18 cellular contexts compared by ENCODE assay signal in the genomic region with DNA sequence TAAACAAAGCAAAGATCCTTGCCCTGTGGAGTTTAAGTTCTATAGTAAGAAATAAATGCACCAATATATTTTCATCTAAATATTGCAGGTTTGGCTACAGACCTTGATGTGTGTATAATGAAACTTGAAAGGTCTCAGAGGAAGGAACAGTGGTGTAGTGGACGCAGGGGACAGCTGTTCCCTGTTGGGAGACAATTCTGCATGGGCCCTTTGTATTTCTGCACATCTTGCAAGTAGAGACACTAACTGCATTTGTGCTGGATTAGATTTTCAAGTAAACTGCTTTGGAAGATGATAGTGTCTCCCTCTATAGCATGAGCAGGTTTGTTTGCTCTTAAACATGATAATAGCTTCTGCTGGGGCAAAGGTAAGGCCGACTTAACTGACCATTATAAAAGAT. TPM values are rescaled to one million over a fixed set of nuclear protein-coding genes. Genes with fewer than 3 reads are reported as not detected.
A peak's percentile ranks its signal among the peaks of the same experiment; 100 is the strongest.
DNase-seq lines count a peak whose midpoint lies in the region; ATAC-seq, FAIRE-seq and TF ChIP-seq lines count a peak whose summit lies in the region.
"Had no signal": no experiment of that assay in that cellular context is flagged by ENCODE, and none has a peak within 500 bp of the region (broad histone marks: within the 10 kb centered on the region; RNA-seq: fewer than 3 reads in every experiment).

No MANE protein-coding gene starts in this region.

- no peak overlapping the region for H3K4me3 ChIP-seq in GM12878
- H3K4me3 ChIP-seq in CD8-positive, alpha-beta memory T cell (ENCODE audit: low read length), result no peak overlapping the region
- H3K4me3 ChIP-seq: esophagus muscularis mucosa, heart right ventricle, tibial artery had no signal

- no TSS peak for BruUV-seq in GM12878 (replicated peaks; lab: Mats Ljungman, UMichigan)

- TF ChIP-seq RAD21 in GM12878 (IDR thresholded peaks at IDR 0.05; ENCODE audit: insufficient read depth, low read depth, low read length), result no peak

- peaks cover 27% of the 10 kb centered on the region for H3K4me1 ChIP-seq in GM12878 (ENCODE audit: control insufficient read depth, insufficient read depth, low read length)
- peaks cover 12% of the 10 kb centered on the region for H3K4me1 ChIP-seq in CD8-positive, alpha-beta memory T cell (ENCODE audit: insufficient read depth, low read length)

- H3K9ac ChIP-seq in GM12878 (ENCODE audit: control insufficient read depth, insufficient read depth, low read length), result no peak overlapping the region

- H4K20me1 ChIP-seq in GM12878 (ENCODE audit: control insufficient read depth, insufficient read depth), result no peaks in the 10 kb centered on the region

- H3K36me3 Mint-ChIP-seq in T-helper 2 cell treated with Interferon-gamma antibody and Interleukin-4, amounts not matched to agents 5 μg/mL and 100 μg/mL, for 36 hours (ENCODE audit: low read depth), result peaks cover 27% of the 10 kb centered on the region
- H3K36me3 Mint-ChIP-seq in stimulated activated effector memory CD8-positive, alpha-beta T cell treated with anti-CD3 and anti-CD28 coated beads, Interleukin-12 subunit alpha, Interleukin-12 subunit beta, amount 100 ng/mL, for 72 hours, result peaks cover 89% of the 10 kb centered on the region
- H3K36me3 Mint-ChIP-seq in CD8-positive, alpha-beta memory T cell, result peaks cover 0 to 2% (median 0%) of the 10 kb centered on the region in 3 donors

- RAD21 ChIA-PET in GM12878 (lab: Charles Lee; ENCODE audit: unreplicated experiment), result interaction anchor here (3.5 to 4.2 kb wide), 2 partner anchors 12 to 16 kb away, joined by 20 to 47 read pairs; no protein-coding TSS in a partner anchor

- H3K36me3 ChIP-seq in GM12878 (ENCODE audit: control insufficient read depth in 2 of 2, insufficient read depth in 2 of 2, low read length in 1 of 2), result peaks cover 3% of the 10 kb centered on the region in 2 experiments; a peak in 2 of 4 replicates
- H3K36me3 ChIP-seq in CD8-positive, alpha-beta memory T cell (ENCODE audit: insufficient read depth, low read length), result no peaks in the 10 kb centered on the region
- H3K36me3 ChIP-seq: esophagus muscularis mucosa, heart right ventricle, tibial artery had no signal

- no peak overlapping the region for H3K27ac ChIP-seq in GM12878 (ENCODE audit: control insufficient read depth, insufficient read depth)
- H3K27ac ChIP-seq in CD8-positive, alpha-beta memory T cell (ENCODE audit: low read depth, low read length), result no peak overlapping the region
- H3K27ac ChIP-seq: esophagus muscularis mucosa, heart right ventricle, tibial artery had no signal

- H3K4me3 Mint-ChIP-seq in T-helper 2 cell treated with Interferon-gamma antibody and Interleukin-4, amounts not matched to agents 5 μg/mL and 100 μg/mL, for 36 hours, result peak overlapping the region; percentile 8
- H3K4me3 Mint-ChIP-seq in stimulated activated effector memory CD8-positive, alpha-beta T cell treated with anti-CD3 and anti-CD28 coated beads, Interleukin-12 subunit alpha, Interleukin-12 subunit beta, amount 100 ng/mL, for 72 hours, result peak overlapping the region; percentile 54
- H3K4me3 Mint-ChIP-seq in CD8-positive, alpha-beta memory T cell, result peak overlapping the region in 1 of 7 donors; percentile 29
- H3K4me3 Mint-ChIP-seq: CD4-positive, alpha-beta T cell had no signal

- no peaks in the 10 kb centered on the region for H3K27me3 ChIP-seq in GM12878 (replicated peaks in 1 of 2; ENCODE audit: control insufficient read depth in 2 of 2, insufficient read depth in 2 of 2, low read length in 1 of 2)
- H3K27me3 ChIP-seq in CD8-positive, alpha-beta memory T cell (ENCODE audit: insufficient read depth, low read length, poor library complexity, severe bottlenecking), result no peaks in the 10 kb centered on the region
- H3K27me3 ChIP-seq: esophagus muscularis mucosa, heart right ventricle, tibial artery had no signal

- TF ChIP-seq EP300 in GM12878 (IDR thresholded peaks at IDR 0.05; ENCODE audit: borderline replicate concordance in 1 of 2, control insufficient read depth in 1 of 2, low read depth in 2 of 2, low read length in 2 of 2), result no peak

- peak; percentile 1 for ATAC-seq in HG02588 (IDR thresholded peaks at IDR 0.05; ENCODE audit: unreplicated experiment)
- peak; percentile 7 for ATAC-seq in GM12878
- no peak for ATAC-seq in stimulated activated effector memory CD8-positive, alpha-beta T cell treated with anti-CD3 and anti-CD28 coated beads, Interleukin-12 subunit alpha, Interleukin-12 subunit beta, amount 100 ng/mL, for 72 hours
- no peak for ATAC-seq in GM21390 (IDR thresholded peaks at IDR 0.05; ENCODE audit: unreplicated experiment)
- ATAC-seq: heart right ventricle had no signal

- DNase-seq in T-helper 2 cell treated with Interferon-gamma antibody and Interleukin-4, amounts not matched to agents 5 μg/mL and 100 μg/mL, for 36 hours (ENCODE audit: low spot score), result no peak
- DNase-seq in T-helper 2 cell (no peak), GM12878 (ENCODE audit: low read depth, low spot score) (no peak), SIG-M5 treated with dmso at 0.1 percent for 504 hours (lab: John Stamatoyannopoulos, UW; ENCODE audit: unreplicated experiment) (no peak)
- no peak for DNase-seq in stimulated activated effector memory CD8-positive, alpha-beta T cell treated with anti-CD3 and anti-CD28 coated beads, Interleukin-12 subunit alpha, Interleukin-12 subunit beta, amount 100 ng/mL, for 72 hours (ENCODE audit: low spot score in 2 of 2)
- no peak for DNase-seq in CD8-positive, alpha-beta memory T cell
- DNase-seq: aorta; CD4-positive, alpha-beta T cell; GOT3; heart right ventricle; NCI-H1048; NCI-H2171 treated with DMSO at 0.1 percent for 48 hours; SHP77 treated with DMSO at 0.1 percent for 48 hours; tibial artery had no signal

- H3K79me2 ChIP-seq in GM12878 (ENCODE audit: control insufficient read depth, insufficient read depth, low read length), result peaks cover 7% of the 10 kb centered on the region

- H3K9me3 ChIP-seq in GM12878 (replicated peaks; ENCODE audit: control insufficient read depth, insufficient read depth, low read length), result no peaks in the 10 kb centered on the region; the same call in 2 of the 3 replicates
- H3K9me3 ChIP-seq in CD8-positive, alpha-beta memory T cell (ENCODE audit: low read length), result no peaks in the 10 kb centered on the region
- H3K9me3 ChIP-seq: esophagus muscularis mucosa, heart right ventricle, tibial artery had no signal

- no peaks in the 10 kb centered on the region for H3K9me3 Mint-ChIP-seq in T-helper 2 cell treated with Interferon-gamma antibody and Interleukin-4, amounts not matched to agents 5 μg/mL and 100 μg/mL, for 36 hours
- H3K9me3 Mint-ChIP-seq in stimulated activated effector memory CD8-positive, alpha-beta T cell treated with anti-CD3 and anti-CD28 coated beads, Interleukin-12 subunit alpha, Interleukin-12 subunit beta, amount 100 ng/mL, for 72 hours, result no peaks in the 10 kb centered on the region
- no peaks in the 10 kb centered on the region for H3K9me3 Mint-ChIP-seq in CD8-positive, alpha-beta memory T cell
- H3K9me3 Mint-ChIP-seq: CD4-positive, alpha-beta T cell had no signal

- TF ChIP-seq CTCF in GM12878 (IDR thresholded peaks at IDR 0.05 in 2 of 3, conservative IDR thresholded peaks at IDR 0.05 in 1 of 3; ENCODE audit: control insufficient read depth in 2 of 3, extremely low read depth in 1 of 3, insufficient read depth in 1 of 3, low read depth in 3 of 3, low read length in 3 of 3), result no peak

- H3K27ac Mint-ChIP-seq in T-helper 2 cell treated with Interferon-gamma antibody and Interleukin-4, amounts not matched to agents 5 μg/mL and 100 μg/mL, for 36 hours, result peak overlapping the region; percentile 29
- peak overlapping the region; percentile 99 for H3K27ac Mint-ChIP-seq in stimulated activated effector memory CD8-positive, alpha-beta T cell treated with anti-CD3 and anti-CD28 coated beads, Interleukin-12 subunit alpha, Interleukin-12 subunit beta, amount 100 ng/mL, for 72 hours
- peak overlapping the region in 4 of 8 donors; percentile 16 to 84 (median 61) for H3K27ac Mint-ChIP-seq in CD8-positive, alpha-beta memory T cell
- H3K27ac Mint-ChIP-seq: CD4-positive, alpha-beta T cell had no signal

- FAIRE-seq in GM12878 (lab: Jason Lieb, UNC), result no peak
- FAIRE-seq: TTC549 had no signal

- intact Hi-C loops in GM12878 (cut with micrococcal nuclease; ENCODE audit: unreplicated experiment), result no loop called here

- TF ChIP-seq POLR2A in GM12878 (IDR thresholded peaks at IDR 0.05; ENCODE audit: low read depth, low read length), result no peak

- H2AFZ ChIP-seq in GM12878 (ENCODE audit: control insufficient read depth, low read depth, low read length), result no peak overlapping the region

- SMC1A ChIA-PET in GM12878 (lab: Charles Lee; ENCODE audit: uncharacterized antibody, unreplicated experiment), result interaction anchor here (0.5 to 13.2 kb wide), 6 partner anchors 10 to 406 kb away, joined by 3 to 176 read pairs (median 4); no protein-coding TSS in a partner anchor

- POLR2A ChIA-PET in GM12878 (lab: Charles Lee), result interaction anchor here (1.0 kb wide), 1 partner anchor 14 kb away, joined by 3 read pairs; no protein-coding TSS in a partner anchor
- POLR2A ChIA-PET in CD8-positive, alpha-beta memory T cell (lab: Charles Lee), result no interaction called here

- in situ Hi-C loops in GM12878 (cut with MboI), result no loop called here

- WGBS in GM12878 (ENCODE audit: insufficient coverage, insufficient replicate concordance, low lambda C conversion rate, missing lambda C conversion rate), result 2% methylated on average over 2 of the region's 2 CpGs

- peak overlapping the region; percentile 39 for H3K4me2 ChIP-seq in GM12878 (ENCODE audit: control insufficient read depth, insufficient read depth)

- CTCF ChIA-PET in GM12878 (lab: Yijun Ruan, JAX), result interaction anchor here (2.1 to 8.4 kb wide), 3 partner anchors 16 to 27 kb away, joined by 7 to 40 read pairs (median 10); no protein-coding TSS in a partner anchor
- CTCF ChIA-PET in CD8-positive, alpha-beta memory T cell (lab: Charles Lee), result no interaction called here

- peaks cover 72% of the 10 kb centered on the region for H3K4me1 Mint-ChIP-seq in T-helper 2 cell treated with Interferon-gamma antibody and Interleukin-4, amounts not matched to agents 5 μg/mL and 100 μg/mL, for 36 hours (ENCODE audit: low read depth)
- H3K4me1 Mint-ChIP-seq in stimulated activated effector memory CD8-positive, alpha-beta T cell treated with anti-CD3 and anti-CD28 coated beads, Interleukin-12 subunit alpha, Interleukin-12 subunit beta, amount 100 ng/mL, for 72 hours, result peaks cover 82% of the 10 kb centered on the region
- peaks cover 34 to 68% (median 52%) of the 10 kb centered on the region in 3 donors for H3K4me1 Mint-ChIP-seq in CD8-positive, alpha-beta memory T cell

- H3K27me3 Mint-ChIP-seq in T-helper 2 cell treated with Interferon-gamma antibody and Interleukin-4, amounts not matched to agents 5 μg/mL and 100 μg/mL, for 36 hours (ENCODE audit: low read depth), result no peaks in the 10 kb centered on the region
- no peaks in the 10 kb centered on the region for H3K27me3 Mint-ChIP-seq in CD8-positive, alpha-beta memory T cell
- H3K27me3 Mint-ChIP-seq: CD4-positive, alpha-beta T cell had no signal

RNA-seq across cellular contexts. Expression of a gene that starts 57.5 kb away (rescaled TPM):
- 91.6 and 101 TPM in 2 replicates for total RNA-seq in GM12878 (2013; cell fraction: nucleolus; rRNA removed)
- total RNA-seq in GM12878 (2014; rRNA removed) (19.9 and 27.6 TPM in 2 replicates), GM12878 (2014; rRNA removed; fragmentation: Illumina TruSeq; extraction: Trizol) (48.9 and 49.5 TPM in 2 replicates), GM12878 (2021) (20.8 and 23.7 TPM in 2 replicates)
- 16.0 TPM for polyA plus RNA-seq in GM12878 (2011; ENCODE audit: low read depth)
- polyA plus RNA-seq in GM12878 (2011; rRNA removed) (47.1 and 68.8 TPM in 2 replicates), GM12878 (2014; fragmentation: Illumina TruSeq; extraction: Trizol) (40.0 and 52.8 TPM in 2 replicates), GM12878 (2014; fragmentation: Nextera tagmentation; extraction: Ambion mirVana) (10 to 100 TPM; 31.0 to 39.7 TPM), GM12878 (2014; rRNA removed) (18.6 and 21.3 TPM in 2 replicates), GM12878 (2016; fragmentation: Nextera tagmentation; extraction: Ambion mirVana) (10 to 100 TPM; 31.3 to 35.3 TPM)
- polyA plus RNA-seq in GM12878 (2011; cell fraction: cytosol; rRNA removed), result 13.2 and 14.5 TPM in 2 replicates
- 27.8 and 36.4 TPM in 2 replicates for polyA plus RNA-seq in GM12878 (2011; cell fraction: nucleus; rRNA removed)
- 22.2 and 26.2 TPM in 2 replicates for polyA plus RNA-seq in GM12878 (2012)
- polyA minus RNA-seq in GM12878 (2011; rRNA and poly(A)+ RNA removed), result 14.1 and 15.7 TPM in 2 replicates
- 5.5 and 11.7 TPM in 2 replicates for polyA minus RNA-seq in GM12878 (2011; cell fraction: cytosol; rRNA and poly(A)+ RNA removed)
- polyA minus RNA-seq in GM12878 (2011; cell fraction: nucleus; rRNA and poly(A)+ RNA removed), result 19.2 and 37.0 TPM in 2 replicates
- 10 to 100 TPM; 29.3 to 31.5 TPM for total RNA-seq in CD8-positive, alpha-beta memory T cell
- 20.8 TPM for polyA plus RNA-seq in CD8-positive, alpha-beta memory T cell

Comparison
In these comparisons a context has a peak if more than half of its experiments do, and no peak if none do; other contexts are left out.
1. ATAC-seq: peak in HG02588 (single experiment) and GM12878 (single experiment); none in stimulated activated effector memory CD8-positive, alpha-beta T cell treated with anti-CD3 and anti-CD28 coated beads, Interleukin-12 subunit alpha, Interleukin-12 subunit beta, amount 100 ng/mL, for 72 hours (single experiment) and GM21390 (single experiment).